ENCODE assay signal across 15 cellular contexts in the genomic region with DNA sequence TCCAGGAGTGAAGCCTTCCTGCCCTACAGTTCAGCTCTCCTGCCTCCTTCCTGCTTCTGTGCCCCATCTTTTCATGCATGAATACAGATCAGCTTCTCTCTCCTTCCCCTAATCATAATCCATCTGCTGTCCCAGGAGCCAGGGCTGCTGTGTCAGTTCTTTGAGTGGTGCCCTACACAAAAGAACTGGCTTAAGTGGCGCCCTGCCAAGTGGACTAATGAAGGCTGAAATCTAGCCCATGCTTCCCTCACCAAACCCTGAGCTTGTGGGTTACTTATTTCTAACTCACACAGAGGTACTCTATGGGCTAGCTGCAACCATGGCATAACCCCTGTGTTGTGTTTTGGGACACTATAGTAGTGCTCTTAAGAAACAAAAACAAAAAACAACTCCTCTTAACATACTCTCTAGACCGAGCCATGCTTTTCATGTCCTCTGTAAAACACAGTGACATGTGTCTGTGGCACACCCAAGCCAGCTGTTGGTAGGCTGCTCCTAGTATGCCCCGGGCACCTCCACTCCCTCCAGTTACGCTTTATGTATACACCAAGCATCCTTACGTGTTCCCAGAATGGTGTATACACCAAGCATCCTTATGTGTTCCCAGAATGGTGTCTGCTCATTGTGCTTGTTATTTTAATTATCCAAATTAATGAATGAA. TPM values are rescaled to one million over a fixed set of nuclear protein-coding genes. Genes with fewer than 3 reads are reported as not detected.
DNase-seq lines count a peak whose midpoint lies in the region; ATAC-seq, FAIRE-seq and TF ChIP-seq lines count a peak whose summit lies in the region.
"Had no signal": no experiment of that assay in that cellular context is flagged by ENCODE, and none has a peak within 500 bp of the region (broad histone marks: within the 10 kb centered on the region; RNA-seq: fewer than 3 reads in every experiment).

No MANE protein-coding gene starts in this region.

- H3K27ac ChIP-seq in BLaER1 (no peak overlapping the region), DND-41 (ENCODE audit: low read length) (no peak overlapping the region), H1 (ENCODE audit: low read depth, low read length) (no peak overlapping the region), hepatocyte (no peak overlapping the region)
- H3K27ac ChIP-seq: adrenal gland, psoas muscle had no signal

- no peaks in the 10 kb centered on the region for H3K27me3 ChIP-seq in BLaER1
- H3K27me3 ChIP-seq in DND-41 (ENCODE audit: insufficient read depth, low read length, poor library complexity) = no peaks in the 10 kb centered on the region
- no peaks in the 10 kb centered on the region for H3K27me3 ChIP-seq in H1 (replicated peaks in 1 of 4; ENCODE audit: control insufficient read depth in 3 of 4, extremely low read depth in 1 of 4, insufficient read depth in 3 of 4, low read length in 3 of 4)
- H3K27me3 ChIP-seq in hepatocyte = no peaks in the 10 kb centered on the region
- H3K27me3 ChIP-seq: adrenal gland had no signal

- H3K56ac ChIP-seq in H1 (replicated peaks; ENCODE audit: insufficient read length, low read depth, low read length) = no peak overlapping the region

- no peaks in the 10 kb centered on the region for H3K9me2 ChIP-seq in hepatocyte (replicated peaks; ENCODE audit: insufficient read depth)

- H2BK12ac ChIP-seq in H1 (ENCODE audit: low read depth, low read length) = no peak overlapping the region

- no peaks in the 10 kb centered on the region for H3K23me2 ChIP-seq in H1 (ENCODE audit: low read depth, low read length)

- no peak for TF ChIP-seq EP300 in H1 (IDR thresholded peaks at IDR 0.05; ENCODE audit: borderline replicate concordance in 1 of 2, low read depth in 2 of 2, low read length in 2 of 2)

- H4K20me1 ChIP-seq in BLaER1 = no peaks in the 10 kb centered on the region
- no peaks in the 10 kb centered on the region for H4K20me1 ChIP-seq in DND-41 (ENCODE audit: insufficient read depth, low read length)
- no peaks in the 10 kb centered on the region for H4K20me1 ChIP-seq in H1 (replicated peaks in 1 of 2; ENCODE audit: control insufficient read depth in 1 of 2, insufficient read depth in 2 of 2, low read length in 2 of 2)
- H4K20me1 ChIP-seq in hepatocyte (ENCODE audit: insufficient read depth, poor library complexity, severe bottlenecking) = no peaks in the 10 kb centered on the region

- H3K36me3 ChIP-seq in BLaER1 (no peaks in the 10 kb centered on the region), DND-41 (ENCODE audit: insufficient read depth, low read length) (no peaks in the 10 kb centered on the region), H1 (ENCODE audit: control insufficient read depth in 2 of 4, insufficient read depth in 4 of 4, low read length in 3 of 4) (no peaks in the 10 kb centered on the region), hepatocyte (replicated peaks; ENCODE audit: insufficient read depth, low read depth) (no peaks in the 10 kb centered on the region)
- H3K36me3 ChIP-seq: adrenal gland had no signal

- H3K79me1 ChIP-seq in H1 (ENCODE audit: low read depth, low read length) = no peaks in the 10 kb centered on the region; the same call in 1 of the 2 replicates

- 71% methylated on average over 5 of the region's 5 CpGs; no CpG with 5 or more reads in 1 of the 2 experiments for WGBS in H1 (ENCODE audit: extremely low coverage in 1 of 2, insufficient coverage in 1 of 2, insufficient read length in 1 of 2, insufficient replicate concordance in 2 of 2, low coverage in 1 of 2, low lambda C conversion rate in 2 of 2, missing lambda C conversion rate in 1 of 2), 2 experiments
- 88% methylated on average over 5 of the region's 5 CpGs for WGBS in hepatocyte (ENCODE audit: low lambda C conversion rate, missing lambda C conversion rate)

- H2BK15ac ChIP-seq in H1 (ENCODE audit: low read length) = peak overlapping the region; percentile 65; the same call in 1 of the 2 replicates

- POLR2A ChIA-PET in H1 (lab: Charles Lee; ENCODE audit: partially characterized antibody) = interaction anchor here (1.0 to 1.4 kb wide), 3 partner anchors 11 to 13 kb away, joined by 3 to 4 read pairs (median 3); no protein-coding TSS in a partner anchor

- H3K9me3 ChIP-seq in BLaER1 (peaks cover 2% of the 10 kb centered on the region), DND-41 (ENCODE audit: insufficient read depth, low read length, severe bottlenecking) (no peaks in the 10 kb centered on the region), H1 (ENCODE audit: insufficient read depth in 2 of 2, low read depth in 1 of 2, low read length in 1 of 2) (no peaks in the 10 kb centered on the region; a peak in 2 of 4 replicates), hepatocyte (ENCODE audit: low read depth) (no peaks in the 10 kb centered on the region)
- H3K9me3 ChIP-seq: adrenal gland, psoas muscle had no signal

- CTCF ChIA-PET in H1 (lab: Charles Lee; ENCODE audit: partially characterized antibody) = interaction anchor here (0.6 to 2.3 kb wide), 7 partner anchors 7 to 730 kb away, joined by 3 to 9 read pairs (median 4); no protein-coding TSS in a partner anchor

- peak overlapping the region; percentile 44 for H3K4ac ChIP-seq in H1 (replicated peaks; ENCODE audit: insufficient read length, low read depth, low read length)

- no peak for TF ChIP-seq POLR2A in H1 (IDR thresholded peaks at IDR 0.05; ENCODE audit: control extremely low read depth in 1 of 2, low read depth in 2 of 2, low read length in 2 of 2)

- no peak for FAIRE-seq in H1 (lab: Jason Lieb, UNC)

- H3K4me1 ChIP-seq in BLaER1 = peaks cover 9% of the 10 kb centered on the region
- H3K4me1 ChIP-seq in DND-41 (ENCODE audit: insufficient read depth, low read length) = no peaks in the 10 kb centered on the region
- no peaks in the 10 kb centered on the region for H3K4me1 ChIP-seq in H1 (replicated peaks in 1 of 4; ENCODE audit: control insufficient read depth in 3 of 4, insufficient read depth in 4 of 4, low read length in 3 of 4)
- no peaks in the 10 kb centered on the region for H3K4me1 ChIP-seq in hepatocyte (ENCODE audit: insufficient read depth)
- H3K4me1 ChIP-seq: adrenal gland, psoas muscle had no signal

- no peak overlapping the region for H2BK5ac ChIP-seq in H1 (ENCODE audit: low read depth, low read length)

- H2BK120ac ChIP-seq in H1 (replicated peaks; ENCODE audit: low read depth, low read length) = no peak overlapping the region

- H4K91ac ChIP-seq in H1 (replicated peaks; ENCODE audit: insufficient read length, low read length) = no peak overlapping the region

- H3K4me2 ChIP-seq in BLaER1 (peak overlapping the region; percentile 24; the same call in 1 of the 2 replicates), DND-41 (ENCODE audit: insufficient read depth, low read length) (no peak overlapping the region), H1 (ENCODE audit: insufficient read depth in 1 of 2, low read depth in 2 of 2, low read length in 2 of 2) (no peak overlapping the region), hepatocyte (no peak overlapping the region)

- TF ChIP-seq CTCF in DND-41 (IDR thresholded peaks at IDR 0.05; ENCODE audit: borderline replicate concordance, extremely low read depth, low read length, poor library complexity, severe bottlenecking) = no peak
- TF ChIP-seq CTCF in H1 (IDR thresholded peaks at IDR 0.05; ENCODE audit: control extremely low read depth in 1 of 3, insufficient read depth in 1 of 3, low read depth in 1 of 3, low read length in 3 of 3) = no peak
- no peak for TF ChIP-seq CTCF in hepatocyte (IDR thresholded peaks at IDR 0.05; ENCODE audit: poor library complexity)

- H3K4me3 ChIP-seq in BLaER1 = no peak overlapping the region
- H3K4me3 ChIP-seq in DND-41 (ENCODE audit: low read depth in 1 of 2, low read length in 2 of 2) = no peak overlapping the region
- H3K4me3 ChIP-seq in H1 (ENCODE audit: extremely low read depth in 1 of 4, insufficient read depth in 2 of 4, low read depth in 3 of 4, low read length in 4 of 4) = no peak overlapping the region
- H3K4me3 ChIP-seq in hepatocyte = no peak overlapping the region
- H3K4me3 ChIP-seq: adrenal gland, psoas muscle had no signal

- H2AFZ ChIP-seq in DND-41 (ENCODE audit: low read depth, low read length) = 0 out of 2 replicates have a peak overlapping the region, but pooled peaks have one; percentile 7
- H2AFZ ChIP-seq in H1 (ENCODE audit: low read length) = no peak overlapping the region
- no peak overlapping the region for H2AFZ ChIP-seq in hepatocyte

- DNase-seq in DND-41 = no peak
- DNase-seq in NCI-H2196 (lab: John Stamatoyannopoulos, UW; ENCODE audit: unreplicated experiment) = peak; percentile 79
- peak in 1 of 2 experiments; percentile 34 for DNase-seq in H1 (ENCODE audit: low read depth in 1 of 2, low spot score in 2 of 2)
- no peak for DNase-seq in activated effector memory CD4-positive, alpha-beta T cell treated with Interleukin-2 at 50 U/mL for 16 hours
- DNase-seq in activated T-cell treated with anti-CD3 and anti-CD28 coated beads, Interleukin-2, amount 50 U/mL, for 48 hours = no peak
- no peak for DNase-seq in activated T-cell treated with anti-CD3 and anti-CD28 coated beads for 4 hours
- DNase-seq in hepatocyte (ENCODE audit: low spot score) = no peak
- DNase-seq: activated CD8-positive, alpha-beta memory T cell treated with anti-CD3 and anti-CD28 coated beads, Interleukin-2, amount 50 U/mL, for 4 hours; GDM1; HFFc6; psoas muscle; stimulated activated CD4-positive, alpha-beta T cell treated with anti-CD3 and anti-CD28 coated beads, Interleukin-4, amount 100 ng/mL, for 1 hour had no signal

- peak overlapping the region; percentile 90; the same call in 1 of the 2 replicates for H2AK5ac ChIP-seq in H1 (ENCODE audit: low read depth, low read length)

- no peak for ATAC-seq in DND-41 (ENCODE audit: insufficient read depth, low read depth)
- ATAC-seq: psoas muscle; stimulated activated memory B cell treated with anti-CD40 and anti-IgM and Interleukin-4, amounts not matched to agents 10 μg/mL and 1 μg/mL and 100 μg/mL, for 72 hours had no signal

- H3K23ac ChIP-seq in H1 (ENCODE audit: insufficient read length) = no peak overlapping the region

- 0 out of 2 replicates have a peak overlapping the region, but pooled peaks have one; percentile 24 for H3K18ac ChIP-seq in H1 (ENCODE audit: extremely low read depth, low read length)

- H3K9ac ChIP-seq in BLaER1 = no peak overlapping the region
- H3K9ac ChIP-seq in DND-41 (ENCODE audit: low read depth, low read length) = no peak overlapping the region
- no peak overlapping the region for H3K9ac ChIP-seq in H1 (replicated peaks in 1 of 4; ENCODE audit: extremely low read depth in 1 of 4, low read depth in 3 of 4, low read length in 3 of 4)

- no peak overlapping the region; the same call in 1 of the 2 replicates for H2BK20ac ChIP-seq in H1 (ENCODE audit: low read length)

- H3K79me2 ChIP-seq in DND-41 (ENCODE audit: insufficient read depth, low read length) = no peaks in the 10 kb centered on the region
- H3K79me2 ChIP-seq in H1 (ENCODE audit: control insufficient read depth in 1 of 2, insufficient read depth in 2 of 2, low read length in 2 of 2) = no peaks in the 10 kb centered on the region
- no peaks in the 10 kb centered on the region for H3K79me2 ChIP-seq in hepatocyte

- no peak overlapping the region for H3K14ac ChIP-seq in H1 (ENCODE audit: insufficient read length)

- no peak overlapping the region; the same call in 1 of the 2 replicates for H4K8ac ChIP-seq in H1 (ENCODE audit: extremely low read depth, insufficient read depth, low read length)

- no peak for TF ChIP-seq RAD21 in H1 (IDR thresholded peaks at IDR 0.05 in 1 of 2, conservative IDR thresholded peaks at IDR 0.05 in 1 of 2; ENCODE audit: low read depth in 2 of 2, low read length in 2 of 2)

- H4K5ac ChIP-seq in H1 (ENCODE audit: insufficient read length, low read depth, low read length) = no peak overlapping the region

RNA-seq across cellular contexts. Expression of a gene that starts 19.3 kb away (rescaled TPM):
- total RNA-seq in H1 (2021; fragmentation: NEBNext Ultra II Directional; extraction: Animal tissue kit (Norgen Biotek cat#: 25700)) = 23.9 and 24.6 TPM in 2 replicates
- 4.7 and 5.5 TPM in 2 replicates for polyA plus RNA-seq in H1 (2011; rRNA removed)
- 4.5 TPM for polyA plus RNA-seq in H1 (2011; cell fraction: cytosol; rRNA removed)
- 7.4 TPM for polyA plus RNA-seq in H1 (2011; cell fraction: nucleus; rRNA removed)
- polyA plus RNA-seq in H1 (2012, experiment 1 of 2) = 6.5 to 9.8 TPM (median 8.0 TPM) in 4 replicates
- polyA plus RNA-seq in H1 (2012, experiment 2 of 2) = 2.1 TPM
- polyA plus RNA-seq in H1 (2013, experiment 1 of 2) = 14.5 TPM
- 14.1 TPM for polyA plus RNA-seq in H1 (2013, experiment 2 of 2)
- 14.5 and 14.8 TPM in 2 replicates for polyA minus RNA-seq in H1 (2011; rRNA and poly(A)+ RNA removed)
- polyA minus RNA-seq in H1 (2011; cell fraction: cytosol; rRNA and poly(A)+ RNA removed) = 9.9 TPM
- polyA minus RNA-seq in H1 (2011; cell fraction: nucleus; rRNA and poly(A)+ RNA removed) = 22.1 TPM
- 8.0 and 8.8 TPM in 2 replicates for total RNA-seq in hepatocyte
- polyA plus RNA-seq in hepatocyte = 9.7 and 11.9 TPM in 2 replicates
